ENCODE assay signal across 8 cellular contexts in the genomic region with DNA sequence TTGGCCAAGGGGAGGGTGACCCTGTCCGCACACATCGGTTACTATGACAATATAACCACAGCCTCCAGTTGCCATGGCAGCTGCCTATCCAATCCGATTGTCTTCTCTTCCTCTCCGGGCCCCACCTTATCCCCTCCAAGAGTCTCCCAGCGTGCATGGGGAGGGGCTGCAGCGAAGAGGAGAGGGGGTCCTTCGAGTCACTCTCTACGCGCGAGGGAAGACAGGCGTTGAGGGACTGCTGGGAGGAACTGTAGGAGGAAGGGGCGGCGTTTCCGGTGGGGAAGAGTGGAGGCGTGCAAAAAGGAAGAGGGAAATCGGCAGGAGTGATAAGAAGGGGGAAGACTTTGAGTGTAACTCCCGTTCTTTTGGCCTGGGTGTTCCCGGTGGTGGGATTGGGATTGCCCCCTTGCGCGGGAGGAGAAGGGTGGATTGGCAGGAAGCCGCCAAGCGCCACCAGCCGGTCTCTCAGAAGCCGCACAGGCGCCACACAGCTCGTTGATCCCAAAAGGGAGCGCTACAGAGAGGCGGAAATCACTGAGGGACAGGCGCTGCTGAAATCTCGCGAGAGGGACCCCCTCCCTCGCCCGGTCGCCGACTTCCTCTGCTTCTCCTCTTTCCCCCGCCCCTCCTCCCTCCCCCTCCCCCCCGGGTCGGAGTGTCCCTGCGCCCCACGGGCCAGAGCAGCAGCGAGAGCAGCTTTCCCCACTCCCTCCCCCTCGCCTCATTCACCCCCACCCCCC. TPM values are rescaled to one million over a fixed set of nuclear protein-coding genes. Genes with fewer than 3 reads are reported as not detected.
DNase-seq lines count a peak whose midpoint lies in the region; ATAC-seq, FAIRE-seq and TF ChIP-seq lines count a peak whose summit lies in the region.

No MANE protein-coding gene starts in this region.

- no TSS peak for BruUV-seq in HepG2 (replicated peaks; lab: Mats Ljungman, UMichigan)

- no peak for TF ChIP-seq EP300 in HepG2 (IDR thresholded peaks at IDR 0.05; ENCODE audit: low read depth in 2 of 2, low read length in 2 of 2)
- TF ChIP-seq EP300 in HepG2 (CRISPR knock-in tag; IDR thresholded peaks at IDR 0.05; ENCODE audit: borderline replicate concordance), result peak; percentile 19; the same call in 1 of the 2 replicates

- H3K27me3 ChIP-seq in HepG2 (ENCODE audit: control insufficient read depth in 1 of 2, insufficient read depth in 2 of 2, low read length in 2 of 2), result no peaks in the 10 kb centered on the region; a peak in 1 of 5 replicates

- peak overlapping the region; percentile 94 for H2AFZ ChIP-seq in HepG2 (ENCODE audit: low read length)

- peak overlapping the region; percentile 87 for H3K4me2 ChIP-seq in HepG2 (ENCODE audit: low read depth, low read length)

- peak overlapping the region; percentile 100 for H3K9ac ChIP-seq in HepG2 (ENCODE audit: insufficient read depth, low read depth, low read length)

- POLR2A ChIA-PET in HepG2 (lab: Yijun Ruan, JAX), result interaction anchor here (0.7 kb wide), 1 partner anchor 26 kb away, joined by 3 read pairs; no protein-coding TSS in a partner anchor

- 0 out of 2 replicates have a peak, but pooled peaks cover 6% of the 10 kb centered on the region for H4K20me1 ChIP-seq in HepG2 (ENCODE audit: insufficient read depth, low read length)

- peak overlapping the region; percentile 100 for H3K27ac ChIP-seq in HepG2 (ENCODE audit: extremely low read length, insufficient read depth, low read length)

- DNase-seq in C1 segment of cervical spinal cord (lab: John Stamatoyannopoulos, UW) (peak; percentile 88 to 99 (median 98)), NCI-H748 treated with DMSO at 0.1 percent for 48 hours (lab: John Stamatoyannopoulos, UW) (peak; percentile 91), dermis blood vessel endothelial cell (peak; percentile 97), HepG2 (ENCODE audit: low spot score) (peak; percentile 96)
- peak; percentile 99 to 100 for DNase-seq in activated CD4-positive, alpha-beta T cell treated with anti-CD3 and anti-CD28 coated beads, Interleukin-2, amount 50 U/mL, for 4 hours
- peak; percentile 90 to 93 for DNase-seq in stimulated activated CD4-positive, alpha-beta T cell treated with anti-CD3 and anti-CD28 coated beads, Interleukin-2, amount 100 ng/mL, for 48 hours

- H3K36me3 ChIP-seq in HepG2 (replicated peaks in 1 of 2; ENCODE audit: control insufficient read depth in 1 of 2, insufficient read depth in 2 of 2, low read length in 2 of 2), result no peaks in the 10 kb centered on the region

- peak; percentile 75 for FAIRE-seq in HepG2 (lab: Jason Lieb, UNC)

- TF ChIP-seq POLR2A in HepG2 (IDR thresholded peaks at IDR 0.05; ENCODE audit: insufficient read depth in 1 of 2, low read depth in 2 of 2, low read length in 2 of 2), result peak; percentile 50 to 64; a peak in 3 of 4 replicates

- peaks cover 43% of the 10 kb centered on the region for H3K79me2 ChIP-seq in HepG2 (ENCODE audit: insufficient read depth, low read length)

- no peaks in the 10 kb centered on the region for H3K9me3 ChIP-seq in HepG2 (ENCODE audit: low read length)

- CTCF ChIA-PET in HepG2 (lab: Yijun Ruan, JAX; ENCODE audit: low intra/inter-chr PET ratio, low total read pairs), result no interaction called here

- TF ChIP-seq CTCF in HepG2 (CRISPR knock-in tag; IDR thresholded peaks at IDR 0.05), result peak; percentile 32; the same call in 1 of the 2 replicates

- H3K4me3 ChIP-seq in HepG2 (replicated peaks in 1 of 3; ENCODE audit: insufficient read depth in 1 of 3, low read depth in 2 of 3, low read length in 3 of 3), result peak overlapping the region; percentile 80 to 99 (median 87)

- intact Hi-C loops in HepG2 (cut with micrococcal nuclease; ENCODE audit: unreplicated experiment), result loop anchor here (2.0 to 5.0 kb wide), 2 partner anchors 165 to 579 kb away; a partner anchor contains a TSS

- TF ChIP-seq RAD21 in HepG2 (CRISPR knock-in tag; IDR thresholded peaks at IDR 0.05), result peak; percentile 35

- peak; percentile 59 for ATAC-seq in GM19395 (IDR thresholded peaks at IDR 0.05; ENCODE audit: unreplicated experiment)
- ATAC-seq in HG03565 (IDR thresholded peaks at IDR 0.05; ENCODE audit: unreplicated experiment), result peak; percentile 31
- peak; percentile 80 for ATAC-seq in HepG2

- 2% methylated on average over 24 of the region's 42 CpGs for WGBS in HepG2 (ENCODE audit: low lambda C conversion rate)

- in situ Hi-C loops in HepG2 (cut with HindIII; ENCODE audit: extremely low pct_ligation_motif_present, low pct_unique_long_range_greater_than_20kb), result loop anchor here (5.0 kb wide), 1 partner anchor 150 kb away; no protein-coding TSS in a partner anchor

- H3K4me1 ChIP-seq in HepG2 (ENCODE audit: insufficient read depth, low read length), result peaks cover 53% of the 10 kb centered on the region

TF ChIP-seq in HepG2, 621 proteins besides CTCF, POLR2A, EP300 and RAD21 (continues in another document):
- no peak; the same call in 1 of the 2 replicates for TF ChIP-seq HIVEP1 (CRISPR knock-in tag; IDR thresholded peaks at IDR 0.05)
- no peak for TF ChIP-seq ZNF468 (CRISPR knock-in tag; IDR thresholded peaks at IDR 0.05)
- TF ChIP-seq, protein P1, sequence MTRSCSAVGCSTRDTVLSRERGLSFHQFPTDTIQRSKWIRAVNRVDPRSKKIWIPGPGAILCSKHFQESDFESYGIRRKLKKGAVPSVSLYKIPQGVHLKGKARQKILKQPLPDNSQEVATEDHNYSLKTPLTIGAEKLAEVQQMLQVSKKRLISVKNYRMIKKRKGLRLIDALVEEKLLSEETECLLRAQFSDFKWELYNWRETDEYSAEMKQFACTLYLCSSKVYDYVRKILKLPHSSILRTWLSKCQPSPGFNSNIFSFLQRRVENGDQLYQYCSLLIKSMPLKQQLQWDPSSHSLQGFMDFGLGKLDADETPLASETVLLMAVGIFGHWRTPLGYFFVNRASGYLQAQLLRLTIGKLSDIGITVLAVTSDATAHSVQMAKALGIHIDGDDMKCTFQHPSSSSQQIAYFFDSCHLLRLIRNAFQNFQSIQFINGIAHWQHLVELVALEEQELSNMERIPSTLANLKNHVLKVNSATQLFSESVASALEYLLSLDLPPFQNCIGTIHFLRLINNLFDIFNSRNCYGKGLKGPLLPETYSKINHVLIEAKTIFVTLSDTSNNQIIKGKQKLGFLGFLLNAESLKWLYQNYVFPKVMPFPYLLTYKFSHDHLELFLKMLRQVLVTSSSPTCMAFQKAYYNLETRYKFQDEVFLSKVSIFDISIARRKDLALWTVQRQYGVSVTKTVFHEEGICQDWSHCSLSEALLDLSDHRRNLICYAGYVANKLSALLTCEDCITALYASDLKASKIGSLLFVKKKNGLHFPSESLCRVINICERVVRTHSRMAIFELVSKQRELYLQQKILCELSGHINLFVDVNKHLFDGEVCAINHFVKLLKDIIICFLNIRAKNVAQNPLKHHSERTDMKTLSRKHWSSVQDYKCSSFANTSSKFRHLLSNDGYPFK (CRISPR knock-in tag; IDR thresholded peaks at IDR 0.05; ENCODE audit: borderline replicate concordance), result peak; percentile 99

RNA-seq across cellular contexts. Expression of a gene that starts 0.4 kb away (rescaled TPM):
- total RNA-seq in dermis blood vessel endothelial cell (26.7 and 44.4 TPM in 2 replicates), HepG2 (2016; rRNA removed; fragmentation: Illumina TruSeq; extraction: Trizol) (14.9 and 40.3 TPM in 2 replicates)
- 6.7 and 8.4 TPM in 2 replicates for total RNA-seq in HepG2 (2016; cell fraction: cytosol; rRNA removed; fragmentation: Illumina TruSeq; extraction: Trizol; ENCODE audit: low read depth)
- 11.5 and 40.7 TPM in 2 replicates for total RNA-seq in HepG2 (2016; cell fraction: insoluble cytoplasmic fraction; rRNA removed; fragmentation: Illumina TruSeq; extraction: Trizol)
- 27.0 and 30.3 TPM in 2 replicates for total RNA-seq in HepG2 (2016; cell fraction: membrane; rRNA removed; fragmentation: Illumina TruSeq; extraction: Trizol)
- 30.8 and 47.3 TPM in 2 replicates for total RNA-seq in HepG2 (2016; cell fraction: nucleus; rRNA removed; fragmentation: Illumina TruSeq; extraction: Trizol)
- 26.7 and 27.9 TPM in 2 replicates for polyA plus RNA-seq in HepG2 (2011; rRNA removed)
- polyA plus RNA-seq in HepG2 (2011; cell fraction: cytosol; rRNA removed), result 18.9 and 24.6 TPM in 2 replicates
- polyA plus RNA-seq in HepG2 (2011; cell fraction: nucleus; rRNA removed), result 23.4 and 23.5 TPM in 2 replicates
- 21.7 and 23.7 TPM in 2 replicates for polyA plus RNA-seq in HepG2 (2012)
- polyA plus RNA-seq in HepG2 (2016; cell fraction: cytosol; fragmentation: Illumina TruSeq; extraction: Trizol; ENCODE audit: low read depth), result 3.2 and 3.5 TPM in 2 replicates
- 37.8 and 45.7 TPM in 2 replicates for polyA plus RNA-seq in HepG2 (2016; cell fraction: insoluble cytoplasmic fraction; fragmentation: Illumina TruSeq; extraction: Trizol; ENCODE audit: low read depth)
- polyA plus RNA-seq in HepG2 (2016; cell fraction: membrane; fragmentation: Illumina TruSeq; extraction: Trizol; ENCODE audit: low read depth), result 18.6 and 19.6 TPM in 2 replicates
- 37.2 and 38.7 TPM in 2 replicates for polyA plus RNA-seq in HepG2 (2016; cell fraction: nucleus; fragmentation: Illumina TruSeq; extraction: Trizol; ENCODE audit: insufficient read depth, low read depth)
- polyA minus RNA-seq in HepG2 (2011; rRNA and poly(A)+ RNA removed; ENCODE audit: low replicate concordance), result 54.5 and 105 TPM in 2 replicates
- 27.0 and 29.1 TPM in 2 replicates for polyA minus RNA-seq in HepG2 (2011; cell fraction: cytosol; rRNA and poly(A)+ RNA removed)
- 59.1 and 76.2 TPM in 2 replicates for polyA minus RNA-seq in HepG2 (2011; cell fraction: nucleus; rRNA and poly(A)+ RNA removed)

RNA-seq across cellular contexts. Expression of a gene that starts 53.7 kb away (rescaled TPM):
- total RNA-seq in dermis blood vessel endothelial cell, result 0.28 and 0.68 TPM in 2 replicates
- not detected in 2 replicates for total RNA-seq in HepG2 (2016; rRNA removed; fragmentation: Illumina TruSeq; extraction: Trizol)
- total RNA-seq in HepG2 (2016; cell fraction: cytosol; rRNA removed; fragmentation: Illumina TruSeq; extraction: Trizol; ENCODE audit: low read depth), result not detected in 2 replicates
- not detected in 2 replicates for total RNA-seq in HepG2 (2016; cell fraction: insoluble cytoplasmic fraction; rRNA removed; fragmentation: Illumina TruSeq; extraction: Trizol)
- not detected in 2 replicates for total RNA-seq in HepG2 (2016; cell fraction: membrane; rRNA removed; fragmentation: Illumina TruSeq; extraction: Trizol)
- not detected in 2 replicates for total RNA-seq in HepG2 (2016; cell fraction: nucleus; rRNA removed; fragmentation: Illumina TruSeq; extraction: Trizol)
- not detected in 2 replicates for polyA plus RNA-seq in HepG2 (2011; rRNA removed)
- polyA plus RNA-seq in HepG2 (2011; cell fraction: cytosol; rRNA removed), result not detected in 2 replicates
- not detected in 2 replicates for polyA plus RNA-seq in HepG2 (2011; cell fraction: nucleus; rRNA removed)
- not detected in 2 replicates for polyA plus RNA-seq in HepG2 (2012)
- not detected in 2 replicates for polyA plus RNA-seq in HepG2 (2016; cell fraction: cytosol; fragmentation: Illumina TruSeq; extraction: Trizol; ENCODE audit: low read depth)
- polyA plus RNA-seq in HepG2 (2016; cell fraction: insoluble cytoplasmic fraction; fragmentation: Illumina TruSeq; extraction: Trizol; ENCODE audit: low read depth), result not detected in 2 replicates
- polyA plus RNA-seq in HepG2 (2016; cell fraction: membrane; fragmentation: Illumina TruSeq; extraction: Trizol; ENCODE audit: low read depth), result not detected in 2 replicates
- polyA plus RNA-seq in HepG2 (2016; cell fraction: nucleus; fragmentation: Illumina TruSeq; extraction: Trizol; ENCODE audit: insufficient read depth, low read depth), result not detected in 2 replicates
- 0.12 TPM in 1 of 2 replicates, not detected in the other for polyA minus RNA-seq in HepG2 (2011; rRNA and poly(A)+ RNA removed; ENCODE audit: low replicate concordance)
- polyA minus RNA-seq in HepG2 (2011; cell fraction: cytosol; rRNA and poly(A)+ RNA removed), result not detected in 2 replicates
- polyA minus RNA-seq in HepG2 (2011; cell fraction: nucleus; rRNA and poly(A)+ RNA removed), result not detected in 2 replicates

Comparison
In these comparisons a context has a peak if more than half of its experiments do, and no peak if none do; other contexts are left out.
1. Peak in every context shown above with its lines: DNase-seq, ATAC-seq, H3K4me3 ChIP-seq and H3K27ac ChIP-seq.